Comparison of ENCODE assay signal across 8 cellular contexts in genomic region chr5:181261320-181262085, GRCh38. TPM values are rescaled to one million over a fixed set of nuclear protein-coding genes. Genes with fewer than 3 reads are reported as not detected.
DNase-seq lines count a peak whose midpoint lies in the region; ATAC-seq and TF ChIP-seq lines count a peak whose summit lies in the region.

No MANE protein-coding gene starts in this region.

- no peak for TF ChIP-seq EP300 in esophagus muscularis mucosa (IDR thresholded peaks at IDR 0.05)

- H3K9me3 ChIP-seq in BE2C (no peaks in the 10 kb centered on the region), esophagus muscularis mucosa (no peaks in the 10 kb centered on the region), subcutaneous abdominal adipose tissue (ENCODE audit: control insufficient read depth in 5 of 5, low read length in 5 of 5) (no peaks in the 10 kb centered on the region)

- H3K27me3 Mint-ChIP-seq in natural killer cell treated with Interleukin-12 subunit alpha and Interleukin-12 subunit beta and Interleukin-15 and Interleukin-18, amount 100 ng/mL, for 72 hours = no peaks in the 10 kb centered on the region

- no peaks in the 10 kb centered on the region for H3K9me3 Mint-ChIP-seq in natural killer cell treated with Interleukin-12 subunit alpha and Interleukin-12 subunit beta and Interleukin-15 and Interleukin-18, amount 100 ng/mL, for 72 hours

- H3K27ac ChIP-seq in esophagus muscularis mucosa (replicated peaks in 1 of 4) (peak overlapping the region; percentile 96 to 100 (median 98)), subcutaneous abdominal adipose tissue (ENCODE audit: low read depth, low read length) (peak overlapping the region; percentile 98)

- WGBS in esophagus muscularis mucosa = 0% methylated on average over 25 of the region's 60 CpGs

- H3K4me3 ChIP-seq in BE2C (ENCODE audit: low read depth, low read length) = peak overlapping the region; percentile 99
- H3K4me3 ChIP-seq in esophagus muscularis mucosa = peak overlapping the region; percentile 79 to 95 (median 86)
- peak overlapping the region; percentile 65 to 100 (median 97) for H3K4me3 ChIP-seq in subcutaneous abdominal adipose tissue (ENCODE audit: low read depth in 1 of 5, low read length in 5 of 5)

- TF ChIP-seq POLR2A in esophagus muscularis mucosa (IDR thresholded peaks at IDR 0.05; ENCODE audit: low read depth) = peak; percentile 17

- H3K9ac ChIP-seq in subcutaneous abdominal adipose tissue (ENCODE audit: low read length in 5 of 5) = peak overlapping the region; percentile 87 to 100 (median 100)

- peak; percentile 82 for DNase-seq in BE2C
- peak; percentile 70 for DNase-seq in HT1080 (ENCODE audit: low read depth)
- DNase-seq in activated CD8-positive, alpha-beta memory T cell treated with anti-CD3 and anti-CD28 coated beads, Interleukin-2, amount 50 U/mL, for 1 hour (ENCODE audit: extremely low read depth) = peak; percentile 47
- DNase-seq in esophagus muscularis mucosa (ENCODE audit: extremely low spot score) = peak; percentile 93
- DNase-seq in natural killer cell treated with Interleukin-12 subunit alpha and Interleukin-12 subunit beta and Interleukin-15 and Interleukin-18, amount 100 ng/mL, for 72 hours (ENCODE audit: low spot score) = peak; percentile 80
- DNase-seq in NCI-H82 (lab: John Stamatoyannopoulos, UW) = no peak

- peaks cover 10% of the 10 kb centered on the region for H3K36me3 Mint-ChIP-seq in natural killer cell treated with Interleukin-12 subunit alpha and Interleukin-12 subunit beta and Interleukin-15 and Interleukin-18, amount 100 ng/mL, for 72 hours

- peak overlapping the region; percentile 100 for H3K4me3 Mint-ChIP-seq in natural killer cell treated with Interleukin-12 subunit alpha and Interleukin-12 subunit beta and Interleukin-15 and Interleukin-18, amount 100 ng/mL, for 72 hours

- H3K36me3 ChIP-seq in BE2C (peaks cover 17% of the 10 kb centered on the region), esophagus muscularis mucosa (peaks cover 10 to 28% (median 17%) of the 10 kb centered on the region in 4 donors), subcutaneous abdominal adipose tissue (ENCODE audit: control insufficient read depth in 5 of 5, insufficient read depth in 5 of 5, low read length in 5 of 5) (peaks cover 0 to 11% (median 9%) of the 10 kb centered on the region in 5 donors)

- no peaks in the 10 kb centered on the region for H3K27me3 ChIP-seq in BE2C
- H3K27me3 ChIP-seq in esophagus muscularis mucosa = no peaks in the 10 kb centered on the region
- H3K27me3 ChIP-seq in subcutaneous abdominal adipose tissue (ENCODE audit: control insufficient read depth in 5 of 5, insufficient read depth in 4 of 5, low read length in 5 of 5) = no peaks in the 10 kb centered on the region

- intact Hi-C loops in esophagus muscularis mucosa (cut with DNase I) = loop anchor here (5.0 kb wide), 1 partner anchor 39 kb away; the partner anchor contains the start of gene TRIM41

- TF ChIP-seq CTCF in BE2C (IDR thresholded peaks at IDR 0.05; ENCODE audit: low read depth, low read length) = no peak
- TF ChIP-seq CTCF in esophagus muscularis mucosa (IDR thresholded peaks at IDR 0.05) = no peak

- H3K4me1 ChIP-seq in BE2C (peaks cover 3% of the 10 kb centered on the region), esophagus muscularis mucosa (peaks cover 44 to 53% (median 48%) of the 10 kb centered on the region in 4 donors), subcutaneous abdominal adipose tissue (ENCODE audit: control insufficient read depth in 5 of 5, insufficient read depth in 5 of 5, low read length in 5 of 5) (peaks cover 16 to 43% (median 41%) of the 10 kb centered on the region in 5 donors)

- ATAC-seq in GM19467 (IDR thresholded peaks at IDR 0.05; ENCODE audit: unreplicated experiment) = peak; percentile 49
- ATAC-seq in natural killer cell treated with Interleukin-12 subunit alpha and Interleukin-12 subunit beta and Interleukin-15 and Interleukin-18, amount 100 ng/mL, for 72 hours = peak; percentile 69 to 83

- H3K27ac Mint-ChIP-seq in natural killer cell treated with Interleukin-12 subunit alpha and Interleukin-12 subunit beta and Interleukin-15 and Interleukin-18, amount 100 ng/mL, for 72 hours = peak overlapping the region; percentile 96 to 99

- peaks cover 36 to 57% of the 10 kb centered on the region in 2 donors for H3K4me1 Mint-ChIP-seq in natural killer cell treated with Interleukin-12 subunit alpha and Interleukin-12 subunit beta and Interleukin-15 and Interleukin-18, amount 100 ng/mL, for 72 hours (ENCODE audit: low read depth in 2 of 2)

RNA-seq across cellular contexts. Expression of gene TRIM52, which starts 0.6 kb away (rescaled TPM):
- 33.8 TPM for polyA plus RNA-seq in BE2C (2012; ENCODE audit: insufficient read depth, insufficient read length, low read depth)
- 3.5 and 7.7 TPM in 2 replicates for total RNA-seq in HT1080 (2014; rRNA removed; shearing (Covaris generic))
- polyA plus RNA-seq in HT1080 (2015; cell fraction: cytosol; rRNA removed) = 6.8 and 7.8 TPM in 2 replicates
- polyA plus RNA-seq in HT1080 (2015; cell fraction: nucleus; rRNA removed) = 26.8 and 38.9 TPM in 2 replicates
- total RNA-seq in esophagus muscularis mucosa = 10 to 100 TPM; 10.3 to 21.9 (median 18.4) TPM
- total RNA-seq in natural killer cell treated with Interleukin-12 subunit alpha and Interleukin-12 subunit beta and Interleukin-15 and Interleukin-18, amount 100 ng/mL, for 72 hours = 10 to 100 TPM; 22.3 to 33.2 TPM

RNA-seq across cellular contexts. Expression of gene RACK1, which starts 17.8 kb away (rescaled TPM):
- polyA plus RNA-seq in BE2C (2012; ENCODE audit: insufficient read depth, insufficient read length, low read depth) = 2,500 TPM
- total RNA-seq in HT1080 (2014; rRNA removed; shearing (Covaris generic)) = 7,519 and 7,681 TPM in 2 replicates
- polyA plus RNA-seq in HT1080 (2015; cell fraction: cytosol; rRNA removed) = 5,041 and 5,226 TPM in 2 replicates
- 3,099 and 3,214 TPM in 2 replicates for polyA plus RNA-seq in HT1080 (2015; cell fraction: nucleus; rRNA removed)
- 1,000 to 10,000 TPM; 1,252 to 1,898 (median 1,625) TPM for total RNA-seq in esophagus muscularis mucosa
- 1,000 to 10,000 TPM; 1,525 to 1,671 TPM for total RNA-seq in natural killer cell treated with Interleukin-12 subunit alpha and Interleukin-12 subunit beta and Interleukin-15 and Interleukin-18, amount 100 ng/mL, for 72 hours

RNA-seq across cellular contexts. Expression of gene TRIM41, which starts 38.4 kb away (rescaled TPM):
- 80.4 TPM for polyA plus RNA-seq in BE2C (2012; ENCODE audit: insufficient read depth, insufficient read length, low read depth)
- 19.1 and 29.1 TPM in 2 replicates for total RNA-seq in HT1080 (2014; rRNA removed; shearing (Covaris generic))
- 16.6 and 18.4 TPM in 2 replicates for polyA plus RNA-seq in HT1080 (2015; cell fraction: cytosol; rRNA removed)
- polyA plus RNA-seq in HT1080 (2015; cell fraction: nucleus; rRNA removed) = 78.9 and 84.8 TPM in 2 replicates
- total RNA-seq in esophagus muscularis mucosa = 10 to 100 TPM in 3 of 4 donors, 1 to 10 TPM in 1; 9.8 to 22.4 (median 18.2) TPM
- total RNA-seq in natural killer cell treated with Interleukin-12 subunit alpha and Interleukin-12 subunit beta and Interleukin-15 and Interleukin-18, amount 100 ng/mL, for 72 hours = 10 to 100 TPM; 29.5 to 50.6 TPM

RNA-seq across cellular contexts. Expression of gene TRIM7, which starts 56.5 kb away (rescaled TPM):
- 3.2 TPM for polyA plus RNA-seq in BE2C (2012; ENCODE audit: insufficient read depth, insufficient read length, low read depth)
- total RNA-seq in HT1080 (2014; rRNA removed; shearing (Covaris generic)) = 12.6 and 15.4 TPM in 2 replicates
- polyA plus RNA-seq in HT1080 (2015; cell fraction: cytosol; rRNA removed) = 9.8 and 12.4 TPM in 2 replicates
- 7.8 and 9.8 TPM in 2 replicates for polyA plus RNA-seq in HT1080 (2015; cell fraction: nucleus; rRNA removed)
- total RNA-seq in esophagus muscularis mucosa = 1 to 10 TPM; 2.1 to 5.8 (median 3.4) TPM
- 1 to 10 TPM in 1 of 2 donors, not detected in 1; 1.3 TPM for total RNA-seq in natural killer cell treated with Interleukin-12 subunit alpha and Interleukin-12 subunit beta and Interleukin-15 and Interleukin-18, amount 100 ng/mL, for 72 hours
